Comparison of ENCODE assay signal across 1 cellular context in genomic region chr3:170221924-170222646, GRCh38.
TF ChIP-seq lines count a peak whose summit lies in the region.

Gene PRKCI (plus strand): TSS chr3:170222424. CDS start chr3:170222670, 246 bp downstream.

TF ChIP-seq in H1, 55 proteins besides CTCF, POLR2A, EP300 and RAD21 (continued from another document):
- TF ChIP-seq JUN (IDR thresholded peaks at IDR 0.05; ENCODE audit: low read depth, low read length) = no peak
- TF ChIP-seq SUZ12 (IDR thresholded peaks at IDR 0.05; ENCODE audit: low read length) = no peak
- TF ChIP-seq CTBP2 (IDR thresholded peaks at IDR 0.05; ENCODE audit: borderline replicate concordance, insufficient read depth, insufficient read length, low read length) = no peak
- TF ChIP-seq CREB1 (IDR thresholded peaks at IDR 0.05) = 0 out of 2 replicates have a peak, but pooled peaks have one; percentile 17
- TF ChIP-seq MAX (IDR thresholded peaks at IDR 0.05) = peak; percentile 27
- TF ChIP-seq TAF1 (IDR thresholded peaks at IDR 0.05; ENCODE audit: low read depth, low read length) = peak; percentile 82
- peak; percentile 99 for TF ChIP-seq JUND (IDR thresholded peaks at IDR 0.05; ENCODE audit: low read length)
- TF ChIP-seq TEAD4 (IDR thresholded peaks at IDR 0.05; ENCODE audit: low read depth, low read length) = peak; percentile 96
